9 cellular contexts compared by ENCODE assay signal in genomic region chr6:26502169-26502568, GRCh38. TPM values are rescaled to one million over a fixed set of nuclear protein-coding genes. Genes with fewer than 3 reads are reported as not detected.
DNase-seq lines count a peak whose midpoint lies in the region; ATAC-seq and TF ChIP-seq lines count a peak whose summit lies in the region.
"Had no signal": no experiment of that assay in that cellular context is flagged by ENCODE, and none has a peak within 500 bp of the region (broad histone marks: within the 10 kb centered on the region; RNA-seq: fewer than 3 reads in every experiment).

No MANE protein-coding gene starts in this region.

- peak overlapping the region; percentile 74 for H3K4me3 Mint-ChIP-seq in WTC11

- H3K36me3 ChIP-seq in ES-I3 (ENCODE audit: insufficient read depth, low read length) = no peaks in the 10 kb centered on the region
- no peaks in the 10 kb centered on the region for H3K36me3 ChIP-seq in muscle layer of duodenum (ENCODE audit: control insufficient read depth in 1 of 2, insufficient read depth in 2 of 2, low read length in 2 of 2)
- no peaks in the 10 kb centered on the region for H3K36me3 ChIP-seq in aorta (ENCODE audit: control insufficient read depth in 1 of 2, insufficient read depth in 2 of 2, low read length in 1 of 2)

- H3K9me3 Mint-ChIP-seq in WTC11 = no peaks in the 10 kb centered on the region

- ATAC-seq in GM21619 (IDR thresholded peaks at IDR 0.05; ENCODE audit: unreplicated experiment) = peak; percentile 73
- no peak for ATAC-seq in WTC11
- ATAC-seq in aorta (ENCODE audit: low FRiP score) = no peak

- H3K27ac Mint-ChIP-seq in WTC11 = no peak overlapping the region

- DNase-seq in WTC11 (ENCODE audit: low spot score) (no peak), aorta (no peak), OCI-M1 (lab: John Stamatoyannopoulos, UW) (no peak), ureter (ENCODE audit: low spot score) (no peak), NCI-H2196 treated with DMSO at 0.1 percent for 48 hours (lab: John Stamatoyannopoulos, UW; ENCODE audit: unreplicated experiment) (no peak)

- H3K4me3 ChIP-seq in muscle layer of duodenum (ENCODE audit: low read depth in 1 of 2, low read length in 2 of 2) (peak overlapping the region; percentile 53 to 60), aorta (ENCODE audit: low read length in 2 of 2) (no peak overlapping the region)

- TF ChIP-seq CTCF in WTC11 (IDR thresholded peaks at IDR 0.05) = no peak

- no peaks in the 10 kb centered on the region for H3K9me3 ChIP-seq in ES-I3 (ENCODE audit: control insufficient read depth, insufficient read depth, low read length)
- H3K9me3 ChIP-seq in muscle layer of duodenum (ENCODE audit: control insufficient read depth in 1 of 2, low read length in 2 of 2) = no peaks in the 10 kb centered on the region
- no peaks in the 10 kb centered on the region for H3K9me3 ChIP-seq in aorta (ENCODE audit: control insufficient read depth, low read length)

- peak overlapping the region; percentile 48; the same call in 1 of the 2 replicates for H3K9ac ChIP-seq in ES-I3 (ENCODE audit: low read depth, low read length)

- H3K27ac ChIP-seq in muscle layer of duodenum (ENCODE audit: low read length) = no peak overlapping the region
- no peak overlapping the region for H3K27ac ChIP-seq in aorta (ENCODE audit: low read depth in 1 of 2, low read length in 2 of 2)

- no peaks in the 10 kb centered on the region for H3K36me3 Mint-ChIP-seq in WTC11

- peaks cover 20% of the 10 kb centered on the region for H3K4me1 Mint-ChIP-seq in WTC11

- CTCF ChIA-PET in WTC11 (lab: Charles Lee) = interaction anchor here (0.5 to 0.9 kb wide), 2 partner anchors 94 to 160 kb away, joined by 3 read pairs; no protein-coding TSS in a partner anchor

- H3K4me1 ChIP-seq in ES-I3 (ENCODE audit: insufficient read depth, low read length) (peaks cover 2% of the 10 kb centered on the region; the same call in 1 of the 2 replicates), muscle layer of duodenum (ENCODE audit: control insufficient read depth in 1 of 2, insufficient read depth in 2 of 2, low read length in 2 of 2) (peaks cover 0 to 4% of the 10 kb centered on the region in 2 donors), aorta (ENCODE audit: control insufficient read depth in 1 of 2, insufficient read depth in 2 of 2, low read length in 2 of 2) (no peaks in the 10 kb centered on the region)

- H3K27me3 Mint-ChIP-seq in WTC11 (ENCODE audit: low read depth) = peaks cover 66% of the 10 kb centered on the region

- H3K27me3 ChIP-seq in muscle layer of duodenum (ENCODE audit: low read depth, low read length) = peaks cover 13% of the 10 kb centered on the region
- no peaks in the 10 kb centered on the region for H3K27me3 ChIP-seq in aorta (ENCODE audit: control insufficient read depth in 1 of 2, insufficient read depth in 2 of 2, low read length in 1 of 2)

- intact Hi-C loops in aorta (cut with DNase I) = no loop called here

- POLR2A ChIA-PET in WTC11 (lab: Charles Lee) = interaction anchor here (0.7 kb wide), 1 partner anchor 16 kb away, joined by 3 read pairs; no protein-coding TSS in a partner anchor

TF ChIP-seq in WTC11, 78 proteins besides CTCF, POLR2A, EP300 and RAD21:
- TF ChIP-seq SMAD4 (CRISPR knock-in tag; IDR thresholded peaks at IDR 0.05) (no peak), ZNF121 (CRISPR knock-in tag; IDR thresholded peaks at IDR 0.05) (no peak), ZNF423 (CRISPR knock-in tag; IDR thresholded peaks at IDR 0.05) (no peak), ERG (CRISPR knock-in tag; IDR thresholded peaks at IDR 0.05) (no peak), FOXK1 (CRISPR knock-in tag; IDR thresholded peaks at IDR 0.05) (no peak), ZNF532 (CRISPR knock-in tag; IDR thresholded peaks at IDR 0.05; ENCODE audit: borderline replicate concordance) (no peak), EMX1 (CRISPR knock-in tag; IDR thresholded peaks at IDR 0.05) (no peak), ETV6 (CRISPR knock-in tag; IDR thresholded peaks at IDR 0.05) (no peak), GRHL2 (CRISPR knock-in tag; IDR thresholded peaks at IDR 0.05; ENCODE audit: insufficient replicate concordance, severe bottlenecking) (no peak), NFYB (CRISPR knock-in tag; conservative IDR thresholded peaks at IDR 0.05; ENCODE audit: low read depth) (no peak), JUN (CRISPR knock-in tag; IDR thresholded peaks at IDR 0.05) (no peak), CDX4 (CRISPR knock-in tag; IDR thresholded peaks at IDR 0.05; ENCODE audit: borderline replicate concordance) (no peak)

RNA-seq across cellular contexts. Expression of gene BTN1A1, which starts 2.1 kb away (rescaled TPM):
- total RNA-seq in WTC11 (2021) (0.14 to 0.15 TPM in 2 of 3 replicates, not detected in the other), aorta (not detected), ureter (not detected)
- not detected for polyA plus RNA-seq in aorta
- total RNA-seq: lung microvascular endothelial cell had no signal

RNA-seq across cellular contexts. Expression of gene HMGN4, which starts 36.0 kb away (rescaled TPM):
- total RNA-seq in WTC11 (2021) = 57.1 to 67.4 TPM (median 57.6 TPM) in 3 replicates
- total RNA-seq in aorta = 10 to 100 TPM; 48.4 to 69.0 TPM
- 10 to 100 TPM; 36.4 to 43.8 TPM for polyA plus RNA-seq in aorta
- 75.3 TPM for total RNA-seq in ureter

RNA-seq across cellular contexts. Expression of gene BTN2A1, which starts 44.4 kb away (rescaled TPM):
- total RNA-seq in WTC11 (2021) (9.3 to 9.9 TPM (median 9.5 TPM) in 3 replicates), aorta (10 to 100 TPM; 37.6 to 41.6 TPM), ureter (24.7 TPM)
- polyA plus RNA-seq in aorta = 10 to 100 TPM; 14.1 to 40.4 TPM

Comparison
In these comparisons a context has a peak if more than half of its experiments do, and no peak if none do; other contexts are left out.
1. H3K4me3 ChIP-seq: peak in muscle layer of duodenum (2 of 2); none in aorta (0 of 2).